ENCODE assay signal across 28 cellular contexts in genomic region chr9:21473236-21473635, GRCh38. TPM values are rescaled to one million over a fixed set of nuclear protein-coding genes. Genes with fewer than 3 reads are reported as not detected.
DNase-seq lines count a peak whose midpoint lies in the region; ATAC-seq and TF ChIP-seq lines count a peak whose summit lies in the region.
"Had no signal": no experiment of that assay in that cellular context is flagged by ENCODE, and none has a peak within 500 bp of the region (broad histone marks: within the 10 kb centered on the region; RNA-seq: fewer than 3 reads in every experiment).

No MANE protein-coding gene starts in this region.

- H2AFZ ChIP-seq in PC-3 (ENCODE audit: low read length): no peak overlapping the region
- no peak overlapping the region for H2AFZ ChIP-seq in osteoblast (ENCODE audit: low read length)
- H2AFZ ChIP-seq: hepatocyte had no signal

- ATAC-seq in PC-3: no peak
- no peak for ATAC-seq in HG03565 (IDR thresholded peaks at IDR 0.05; ENCODE audit: unreplicated experiment)
- ATAC-seq: body of pancreas; left ventricle myocardium superior; mucosa of descending colon; stimulated activated effector memory CD8-positive, alpha-beta T cell treated with anti-CD3 and anti-CD28 coated beads, Interleukin-12 subunit alpha, Interleukin-12 subunit beta, amount 100 ng/mL, for 72 hours had no signal

- H3K9me3 ChIP-seq in PC-3 (ENCODE audit: low read length) (no peaks in the 10 kb centered on the region), endodermal cell (ENCODE audit: control insufficient read depth, low read length) (no peaks in the 10 kb centered on the region), osteoblast (ENCODE audit: low read depth, low read length) (no peaks in the 10 kb centered on the region)
- H3K9me3 ChIP-seq: body of pancreas, colonic mucosa, mucosa of descending colon, Peyer's patch, SK-N-SH had no signal

- H4K20me1 ChIP-seq in PC-3 (ENCODE audit: low read length) (no peaks in the 10 kb centered on the region), osteoblast (ENCODE audit: insufficient read depth, low read length) (no peaks in the 10 kb centered on the region)

- H3K27ac ChIP-seq in PC-3 (ENCODE audit: low read length) (no peak overlapping the region), endodermal cell (ENCODE audit: low read depth, low read length) (no peak overlapping the region), osteoblast (ENCODE audit: low read depth, low read length) (no peak overlapping the region)
- H3K27ac ChIP-seq: body of pancreas, colonic mucosa, hepatocyte, Peyer's patch had no signal

- no peaks in the 10 kb centered on the region for H3K36me3 ChIP-seq in PC-3 (ENCODE audit: low read depth, low read length)
- H3K36me3 ChIP-seq in endodermal cell (ENCODE audit: control insufficient read depth, insufficient read depth, low read length): no peaks in the 10 kb centered on the region
- peaks cover 71% of the 10 kb centered on the region for H3K36me3 ChIP-seq in osteoblast (ENCODE audit: insufficient read depth, low read length)
- H3K36me3 ChIP-seq: colonic mucosa, Peyer's patch had no signal

- H3K79me2 ChIP-seq in PC-3 (ENCODE audit: low read length): no peaks in the 10 kb centered on the region
- no peaks in the 10 kb centered on the region for H3K79me2 ChIP-seq in osteoblast (ENCODE audit: insufficient read depth, low read length)
- H3K79me2 ChIP-seq: hepatocyte had no signal

- 90 to 100% methylated on average over 2 to 3 of the region's 3 CpGs for WGBS in endodermal cell (ENCODE audit: insufficient coverage in 1 of 2, insufficient read length in 1 of 2), 2 experiments

- H3K27me3 ChIP-seq in PC-3 (ENCODE audit: low read length) (no peaks in the 10 kb centered on the region), endodermal cell (ENCODE audit: control insufficient read depth, insufficient read depth, low read length, poor library complexity, severe bottlenecking) (no peaks in the 10 kb centered on the region), osteoblast (ENCODE audit: insufficient read depth, low read length) (no peaks in the 10 kb centered on the region)
- H3K27me3 ChIP-seq: body of pancreas, colonic mucosa, hepatocyte, Peyer's patch had no signal

- BruUV-seq in PC-3 (replicated peaks; lab: Mats Ljungman, UMichigan): no TSS peak

- in situ Hi-C loops in GM13977 (cut with MboI; ENCODE audit: low pct_unique_long_range_greater_than_20kb, low sequenced_read_pairs, unreplicated experiment): no loop called here

- H3K9ac ChIP-seq in PC-3 (ENCODE audit: low read length) (no peak overlapping the region), endodermal cell (ENCODE audit: extremely low read depth, low read length, poor library complexity, severe bottlenecking) (no peak overlapping the region)
- H3K9ac ChIP-seq: SK-N-SH had no signal

- H3K27me3 Mint-ChIP-seq in endodermal cell (ENCODE audit: insufficient read depth): no peaks in the 10 kb centered on the region

- H3F3A ChIP-seq in PC-3 (ENCODE audit: low read length, unreplicated experiment): no peaks in the 10 kb centered on the region

- CTCF ChIA-PET in PC-3 (lab: Charles Lee): no interaction called here

- TF ChIP-seq CTCF in GM12874 (IDR thresholded peaks at IDR 0.05; ENCODE audit: insufficient read depth, low read depth, low read length) (0 out of 2 replicates have a peak, but pooled peaks have one; percentile 10), PC-3 (conservative IDR thresholded peaks at IDR 0.05; ENCODE audit: low read depth, low read length) (peak; percentile 35; the same call in 1 of the 2 replicates), endodermal cell (conservative IDR thresholded peaks at IDR 0.05) (peak; percentile 62), osteoblast (IDR thresholded peaks at IDR 0.05; ENCODE audit: extremely low read depth, low read depth, low read length) (peak; percentile 12), GM13977 (IDR thresholded peaks at IDR 0.05; ENCODE audit: extremely low read depth, insufficient read depth, missing control alignments) (no peak)

- intact Hi-C loops in PC-3 (cut with micrococcal nuclease): no loop called here

- H3K4me1 ChIP-seq in PC-3 (ENCODE audit: insufficient read depth, low read length): no peaks in the 10 kb centered on the region
- H3K4me1 ChIP-seq in endodermal cell (ENCODE audit: control insufficient read depth, insufficient read depth, low read length): no peaks in the 10 kb centered on the region
- no peaks in the 10 kb centered on the region for H3K4me1 ChIP-seq in osteoblast (ENCODE audit: insufficient read depth, low read length)
- H3K4me1 ChIP-seq: body of pancreas, colonic mucosa, Peyer's patch had no signal

- no peaks in the 10 kb centered on the region for H3K9me2 ChIP-seq in PC-3 (replicated peaks; ENCODE audit: low read length)
- H3K9me2 ChIP-seq: SK-N-SH had no signal

- H3K27ac Mint-ChIP-seq in endodermal cell: no peak overlapping the region
- H3K27ac Mint-ChIP-seq: CD8-positive, alpha-beta memory T cell; stimulated activated effector memory CD8-positive, alpha-beta T cell treated with anti-CD3 and anti-CD28 coated beads, Interleukin-12 subunit alpha, Interleukin-12 subunit beta, amount 100 ng/mL, for 72 hours had no signal

- H3K4me3 ChIP-seq in PC-3 (ENCODE audit: low read length): no peak overlapping the region
- no peak overlapping the region for H3K4me3 ChIP-seq in endodermal cell (ENCODE audit: low read length)
- H3K4me3 ChIP-seq in osteoblast (ENCODE audit: insufficient read depth, low read length): no peak overlapping the region
- H3K4me3 ChIP-seq: body of pancreas, colonic mucosa, hepatocyte, mucosa of descending colon, Peyer's patch had no signal

- H3K4me2 ChIP-seq in PC-3 (ENCODE audit: low read length) (no peak overlapping the region), osteoblast (ENCODE audit: insufficient read depth, low read length) (no peak overlapping the region)
- H3K4me2 ChIP-seq: hepatocyte, SK-N-SH had no signal

- H3K4me1 Mint-ChIP-seq in endodermal cell: peaks cover 12% of the 10 kb centered on the region

- no peak overlapping the region for H3K4me3 Mint-ChIP-seq in endodermal cell
- H3K4me3 Mint-ChIP-seq: CD8-positive, alpha-beta memory T cell; neural crest cell; stimulated activated effector memory CD8-positive, alpha-beta T cell treated with anti-CD3 and anti-CD28 coated beads, Interleukin-12 subunit alpha, Interleukin-12 subunit beta, amount 100 ng/mL, for 72 hours had no signal

- H3K36me3 Mint-ChIP-seq in endodermal cell (ENCODE audit: low read depth): peaks cover 4% of the 10 kb centered on the region
- H3K36me3 Mint-ChIP-seq: CD8-positive, alpha-beta memory T cell; stimulated activated effector memory CD8-positive, alpha-beta T cell treated with anti-CD3 and anti-CD28 coated beads, Interleukin-12 subunit alpha, Interleukin-12 subunit beta, amount 100 ng/mL, for 72 hours had no signal

- POLR2A ChIA-PET in PC-3 (lab: Charles Lee; ENCODE audit: unreplicated experiment): no interaction called here

- H3K9me3 Mint-ChIP-seq in endodermal cell: no peaks in the 10 kb centered on the region
- H3K9me3 Mint-ChIP-seq: CD8-positive, alpha-beta memory T cell; neural crest cell; stimulated activated effector memory CD8-positive, alpha-beta T cell treated with anti-CD3 and anti-CD28 coated beads, Interleukin-12 subunit alpha, Interleukin-12 subunit beta, amount 100 ng/mL, for 72 hours had no signal

- no peak for DNase-seq in PC-3
- no peak for DNase-seq in endodermal cell
- no peak for DNase-seq in osteoblast (ENCODE audit: insufficient read length, low spot score, missing footprints)
- DNase-seq in stimulated activated CD4-positive, alpha-beta T cell treated with anti-CD3 and anti-CD28 coated beads, Interleukin-2, amount 100 ng/mL, for 24 hours: no peak
- no peak for DNase-seq in GM13977 (ENCODE audit: low spot score)
- DNase-seq: activated CD4-positive, alpha-beta T cell treated with anti-CD3 and anti-CD28 coated beads, Interleukin-2, amount 50 U/mL, for 4 hours; activated CD8-positive, alpha-beta memory T cell treated with anti-CD3 and anti-CD28 coated beads, Interleukin-2, amount 50 U/mL, for 4 hours; activated effector memory CD4-positive, alpha-beta T cell treated with Interleukin-2 at 50 U/mL for 16 hours; body of pancreas; CD8-positive, alpha-beta memory T cell; colonic mucosa; DMS79; foreskin fibroblast; left ventricle myocardium superior; mucosa of descending colon; NCI-H1092 treated with DMSO at 0.1 percent for 48 hours; NCI-H2029; Peyer's patch; SK-N-SH; stimulated activated CD4-positive, alpha-beta T cell treated with anti-CD3 and anti-CD28 coated beads, Interleukin-1b, Interleukin-23, amount 100 ng/mL, for 48 hours had no signal

RNA-seq across cellular contexts. Expression of gene IFNE, which starts 8.9 kb away (rescaled TPM):
- total RNA-seq in PC-3 (2014; rRNA removed) (0.33 and 1.6 TPM in 2 replicates), endodermal cell (1 to 10 TPM; 1.5 to 2.0 TPM), osteoblast (2.9 and 3.6 TPM in 2 replicates)
- not detected for polyA plus RNA-seq in endodermal cell (2013, experiment 1 of 2)
- not detected for polyA plus RNA-seq in endodermal cell (2013, experiment 2 of 2)
- total RNA-seq: colonic mucosa, left ventricle myocardium superior, mucosa of descending colon, skeletal muscle tissue had no signal
- polyA plus RNA-seq: CD8-positive, alpha-beta memory T cell; hepatocyte had no signal

RNA-seq across cellular contexts. Expression of gene IFNA1, which starts 33.0 kb away (rescaled TPM):
- total RNA-seq in PC-3 (2014; rRNA removed): not detected in 2 replicates
- not detected for total RNA-seq in endodermal cell
- polyA plus RNA-seq in endodermal cell (2013, experiment 1 of 2): not detected
- not detected for polyA plus RNA-seq in endodermal cell (2013, experiment 2 of 2)
- not detected in 2 replicates for total RNA-seq in osteoblast
- total RNA-seq: body of pancreas; CD8-positive, alpha-beta memory T cell; colonic mucosa; hepatocyte; left ventricle myocardium superior; LHCN-M2; mucosa of descending colon; neural crest cell; Peyer's patch; pulmonary artery endothelial cell; skeletal muscle tissue had no signal
- polyA plus RNA-seq: CD8-positive, alpha-beta memory T cell; hepatocyte; SK-N-SH had no signal
